Comparison of ENCODE assay signal across 11 cellular contexts in genomic region chr9:69307446-69308216, GRCh38. TPM values are rescaled to one million over a fixed set of nuclear protein-coding genes. Genes with fewer than 3 reads are reported as not detected.
A peak's percentile ranks its signal among the peaks of the same experiment; 100 is the strongest.
DNase-seq lines count a peak whose midpoint lies in the region; ATAC-seq, FAIRE-seq and TF ChIP-seq lines count a peak whose summit lies in the region.
"Had no signal": no experiment of that assay in that cellular context is flagged by ENCODE, and none has a peak within 500 bp of the region (broad histone marks: within the 10 kb centered on the region; RNA-seq: fewer than 3 reads in every experiment).

No MANE protein-coding gene starts in this region.

- intact Hi-C loops in Right ventricle myocardium inferior (cut with DNase I), result no loop called here

- H3K4me3 ChIP-seq in right atrium auricular region (no peak overlapping the region), H1 (ENCODE audit: extremely low read depth in 1 of 4, insufficient read depth in 2 of 4, low read depth in 3 of 4, low read length in 4 of 4) (peak overlapping the region in 1 of 4 experiments; percentile 19; a peak in 1 of 8 replicates), upper lobe of left lung (no peak overlapping the region)
- H3K4me3 ChIP-seq: dorsolateral prefrontal cortex had no signal

- CTCF ChIA-PET in H1 (lab: Charles Lee; ENCODE audit: partially characterized antibody), result interaction anchor here (0.6 to 4.8 kb wide), 6 partner anchors 10 to 195 kb away, joined by 3 to 24 read pairs (median 3); no protein-coding TSS in a partner anchor

- H3K36me3 ChIP-seq in right atrium auricular region, result no peaks in the 10 kb centered on the region
- peaks cover 0 to 6% (median 0%) of the 10 kb centered on the region in 4 experiments; a peak in 2 of 8 replicates for H3K36me3 ChIP-seq in H1 (ENCODE audit: control insufficient read depth in 2 of 4, insufficient read depth in 4 of 4, low read length in 3 of 4)
- H3K36me3 ChIP-seq in upper lobe of left lung, result no peaks in the 10 kb centered on the region

- TF ChIP-seq POLR2A in H1 (IDR thresholded peaks at IDR 0.05; ENCODE audit: control extremely low read depth in 1 of 2, low read depth in 2 of 2, low read length in 2 of 2) (peak in 1 of 2 experiments; percentile 76; a peak in 2 of 3 replicates), upper lobe of left lung (IDR thresholded peaks at IDR 0.05) (no peak)

- H3K23me2 ChIP-seq in H1 (ENCODE audit: low read depth, low read length), result no peaks in the 10 kb centered on the region; the same call in 1 of the 2 replicates

- H3K56ac ChIP-seq in H1 (replicated peaks; ENCODE audit: insufficient read length, low read depth, low read length), result peak overlapping the region; percentile 80

- peak overlapping the region in 1 of 2 donors; percentile 65 for H3K27ac ChIP-seq in right atrium auricular region
- H3K27ac ChIP-seq in H1 (ENCODE audit: low read depth, low read length), result peak overlapping the region; percentile 89
- H3K27ac ChIP-seq in upper lobe of left lung, result peak overlapping the region; percentile 23 to 66 (median 46)

- peak overlapping the region; percentile 98 for H2BK20ac ChIP-seq in H1 (ENCODE audit: low read length)

- H3K9ac ChIP-seq in H1 (replicated peaks in 1 of 4; ENCODE audit: extremely low read depth in 1 of 4, low read depth in 3 of 4, low read length in 3 of 4), result peak overlapping the region in 2 of 4 experiments; percentile 10 to 16; a peak in 3 of 7 replicates

- H2BK5ac ChIP-seq in H1 (ENCODE audit: low read depth, low read length), result peak overlapping the region; percentile 100

- no peaks in the 10 kb centered on the region for H3K79me1 ChIP-seq in H1 (ENCODE audit: low read depth, low read length)

- peaks cover 0 to 10% of the 10 kb centered on the region in 2 donors for H3K4me1 ChIP-seq in right atrium auricular region
- H3K4me1 ChIP-seq in H1 (replicated peaks in 1 of 4; ENCODE audit: control insufficient read depth in 3 of 4, insufficient read depth in 4 of 4, low read length in 3 of 4), result peaks cover 2 to 9% (median 6%) of the 10 kb centered on the region in 4 experiments; a peak in 5 of 7 replicates
- peaks cover 0 to 7% (median 0%) of the 10 kb centered on the region in 4 donors for H3K4me1 ChIP-seq in upper lobe of left lung

- peak overlapping the region; percentile 95 for H4K91ac ChIP-seq in H1 (replicated peaks; ENCODE audit: insufficient read length, low read length)

- peak overlapping the region; percentile 69; the same call in 1 of the 2 replicates for H2AK5ac ChIP-seq in H1 (ENCODE audit: low read depth, low read length)

- no peaks in the 10 kb centered on the region for H4K20me1 ChIP-seq in H1 (replicated peaks in 1 of 2; ENCODE audit: control insufficient read depth in 1 of 2, insufficient read depth in 2 of 2, low read length in 2 of 2)

- H4K5ac ChIP-seq in H1 (ENCODE audit: insufficient read length, low read depth, low read length), result peak overlapping the region; percentile 86

- H3K79me2 ChIP-seq in H1 (ENCODE audit: control insufficient read depth in 1 of 2, insufficient read depth in 2 of 2, low read length in 2 of 2), result no peaks in the 10 kb centered on the region

- H3K18ac ChIP-seq in H1 (ENCODE audit: extremely low read depth, low read length), result peak overlapping the region; percentile 96

- H3K27me3 ChIP-seq in right atrium auricular region (no peaks in the 10 kb centered on the region), H1 (replicated peaks in 1 of 4; ENCODE audit: control insufficient read depth in 3 of 4, extremely low read depth in 1 of 4, insufficient read depth in 3 of 4, low read length in 3 of 4) (no peaks in the 10 kb centered on the region), upper lobe of left lung (no peaks in the 10 kb centered on the region)
- H3K27me3 ChIP-seq: dorsolateral prefrontal cortex had no signal

- no peak overlapping the region; the same call in 1 of the 2 replicates for H2BK15ac ChIP-seq in H1 (ENCODE audit: low read length)

- in situ Hi-C loops in ACHN (cut with HindIII; ENCODE audit: low pct_ligation_motif_present, low pct_unique_long_range_greater_than_20kb, low sequenced_read_pairs), result no loop called here

- TF ChIP-seq CTCF in right atrium auricular region (IDR thresholded peaks at IDR 0.05) (no peak), H1 (IDR thresholded peaks at IDR 0.05; ENCODE audit: control extremely low read depth in 1 of 3, insufficient read depth in 1 of 3, low read depth in 1 of 3, low read length in 3 of 3) (peak in 1 of 3 experiments; percentile 16; a peak in 1 of 4 replicates), upper lobe of left lung (IDR thresholded peaks at IDR 0.05) (peak in 3 of 6 experiments; percentile 41 to 69 (median 46))

- H3K14ac ChIP-seq in H1 (ENCODE audit: insufficient read length), result no peak overlapping the region

- TF ChIP-seq EP300 in H1 (IDR thresholded peaks at IDR 0.05; ENCODE audit: borderline replicate concordance in 1 of 2, low read depth in 2 of 2, low read length in 2 of 2) (peak in 1 of 2 experiments; percentile 94; a peak in 1 of 3 replicates), upper lobe of left lung (IDR thresholded peaks at IDR 0.05) (peak in 1 of 4 donors; percentile 94)

- POLR2A ChIA-PET in H1 (lab: Charles Lee; ENCODE audit: partially characterized antibody), result interaction anchor here (0.7 to 3.7 kb wide), 24 partner anchors 11 to 272 kb away, joined by 3 to 48 read pairs (median 4); partner anchors contain the start of genes ENTREP1 and FXN

- DNase-seq in Right ventricle myocardium inferior (ENCODE audit: missing footprints) (no peak), right atrium auricular region (ENCODE audit: low spot score) (no peak), H1 (ENCODE audit: low read depth in 1 of 2, low spot score in 2 of 2) (peak; percentile 58 to 62), kidney glomerular epithelial cell (lab: John Stamatoyannopoulos, UW) (peak; percentile 61), upper lobe of left lung (peak in 1 of 2 donors; percentile 65), ACHN (no peak), NCI-H2171 treated with DMSO at 0.1 percent for 48 hours (lab: John Stamatoyannopoulos, UW) (no peak)
- DNase-seq: dorsolateral prefrontal cortex; stimulated activated naive CD4-positive, alpha-beta T cell had no signal

- H2BK12ac ChIP-seq in H1 (ENCODE audit: low read depth, low read length), result peak overlapping the region; percentile 93; the same call in 1 of the 2 replicates

- FAIRE-seq in H1 (lab: Jason Lieb, UNC), result peak; percentile 90

- WGBS in H1 (ENCODE audit: extremely low coverage in 1 of 2, insufficient coverage in 1 of 2, insufficient read length in 1 of 2, insufficient replicate concordance in 2 of 2, low coverage in 1 of 2, low lambda C conversion rate in 2 of 2, missing lambda C conversion rate in 1 of 2), 2 experiments, result 64% methylated on average over 5 of the region's 5 CpGs; no CpG with 5 or more reads in 1 of the 2 experiments
- WGBS in upper lobe of left lung, 2 donors, result 65 to 79% methylated on average over 5 of the region's 5 CpGs

- no peaks in the 10 kb centered on the region for H3K9me3 ChIP-seq in right atrium auricular region
- peaks cover 10 to 12% of the 10 kb centered on the region in 2 experiments for H3K9me3 ChIP-seq in H1 (ENCODE audit: insufficient read depth in 2 of 2, low read depth in 1 of 2, low read length in 1 of 2)
- peaks cover 0 to 4% (median under 1%) of the 10 kb centered on the region in 4 donors for H3K9me3 ChIP-seq in upper lobe of left lung

- no peak overlapping the region for H3K23ac ChIP-seq in H1 (ENCODE audit: insufficient read length)

- peak overlapping the region; percentile 93 for H3K4ac ChIP-seq in H1 (replicated peaks; ENCODE audit: insufficient read length, low read depth, low read length)

- peak; percentile 34 for ATAC-seq in Right ventricle myocardium inferior
- ATAC-seq in upper lobe of left lung (ENCODE audit: low FRiP score in 2 of 2), result peak; percentile 67 to 89
- no peak for ATAC-seq in GM21447 (IDR thresholded peaks at IDR 0.05; ENCODE audit: unreplicated experiment)

- no peak overlapping the region for H2AFZ ChIP-seq in H1 (ENCODE audit: low read length)

- peak overlapping the region; percentile 27 to 49 for H3K4me2 ChIP-seq in H1 (ENCODE audit: insufficient read depth in 1 of 2, low read depth in 2 of 2, low read length in 2 of 2)

- TF ChIP-seq RAD21 in H1 (IDR thresholded peaks at IDR 0.05 in 1 of 2, conservative IDR thresholded peaks at IDR 0.05 in 1 of 2; ENCODE audit: low read depth in 2 of 2, low read length in 2 of 2), result peak in 1 of 2 experiments; percentile 3; a peak in 1 of 4 replicates

- peak overlapping the region; percentile 97 for H2BK120ac ChIP-seq in H1 (replicated peaks; ENCODE audit: low read depth, low read length)

- no peak overlapping the region for H4K8ac ChIP-seq in H1 (ENCODE audit: extremely low read depth, insufficient read depth, low read length)

TF ChIP-seq in H1, 55 proteins besides CTCF, POLR2A, EP300 and RAD21 (continues in another document):
- TF ChIP-seq USF2 (IDR thresholded peaks at IDR 0.05; ENCODE audit: low read length) (0 out of 2 replicates have a peak, but pooled peaks have one; percentile 32), SIRT6 (IDR thresholded peaks at IDR 0.05; ENCODE audit: low read length) (no peak), BCL11A (IDR thresholded peaks at IDR 0.05; ENCODE audit: low read depth in 2 of 2, low read length in 2 of 2) (peak in 1 of 2 experiments; percentile 19), RBBP5 (IDR thresholded peaks at IDR 0.05; ENCODE audit: borderline replicate concordance, low read depth, low read length) (peak; percentile 33; the same call in 1 of the 2 replicates)

RNA-seq across cellular contexts. Expression of gene ENTREP1, which starts 17.4 kb away (rescaled TPM):
- total RNA-seq in Right ventricle myocardium inferior, result 20.0 TPM
- 10 to 100 TPM; 12.1 to 16.2 TPM for total RNA-seq in right atrium auricular region
- total RNA-seq in H1 (2021; fragmentation: NEBNext Ultra II Directional; extraction: Animal tissue kit (Norgen Biotek cat#: 25700)), result 22.8 and 25.0 TPM in 2 replicates
- 14.8 and 15.3 TPM in 2 replicates for polyA plus RNA-seq in H1 (2011; rRNA removed)
- polyA plus RNA-seq in H1 (2011; cell fraction: cytosol; rRNA removed), result 13.0 TPM
- 64.5 TPM for polyA plus RNA-seq in H1 (2011; cell fraction: nucleus; rRNA removed)
- 12.3 to 17.8 TPM (median 15.6 TPM) in 4 replicates for polyA plus RNA-seq in H1 (2012, experiment 1 of 2)
- 9.5 TPM for polyA plus RNA-seq in H1 (2012, experiment 2 of 2)
- polyA plus RNA-seq in H1 (2013, experiment 1 of 2), result 40.5 TPM
- polyA plus RNA-seq in H1 (2013, experiment 2 of 2), result 39.5 TPM
- 15.9 and 17.4 TPM in 2 replicates for polyA minus RNA-seq in H1 (2011; rRNA and poly(A)+ RNA removed)
- polyA minus RNA-seq in H1 (2011; cell fraction: cytosol; rRNA and poly(A)+ RNA removed), result 7.4 TPM
- 23.6 TPM for polyA minus RNA-seq in H1 (2011; cell fraction: nucleus; rRNA and poly(A)+ RNA removed)
- total RNA-seq in upper lobe of left lung, result 10 to 100 TPM; 28.5 to 49.2 (median 38.2) TPM
- total RNA-seq: activated T-helper 2 cell treated with anti-CD3 and anti-CD28 coated beads, Interferon-gamma antibody, Interleukin-2, Interleukin-4, amounts not matched to agents 10 μg/mL and 5 μg/mL and 100 μg/mL, durations not matched to agents 14 hours and 24 hours and 36 hours had no signal

Comparison
In these comparisons a context has a peak if more than half of its experiments do, and no peak if none do; other contexts are left out.
1. DNase-seq: peak in H1 (2 of 2) and kidney glomerular epithelial cell (single experiment); none in Right ventricle myocardium inferior (single experiment), right atrium auricular region (single experiment), ACHN (single experiment) and NCI-H2171 treated with DMSO at 0.1 percent for 48 hours (single experiment).